8 cellular contexts compared by ENCODE assay signal in the genomic region with DNA sequence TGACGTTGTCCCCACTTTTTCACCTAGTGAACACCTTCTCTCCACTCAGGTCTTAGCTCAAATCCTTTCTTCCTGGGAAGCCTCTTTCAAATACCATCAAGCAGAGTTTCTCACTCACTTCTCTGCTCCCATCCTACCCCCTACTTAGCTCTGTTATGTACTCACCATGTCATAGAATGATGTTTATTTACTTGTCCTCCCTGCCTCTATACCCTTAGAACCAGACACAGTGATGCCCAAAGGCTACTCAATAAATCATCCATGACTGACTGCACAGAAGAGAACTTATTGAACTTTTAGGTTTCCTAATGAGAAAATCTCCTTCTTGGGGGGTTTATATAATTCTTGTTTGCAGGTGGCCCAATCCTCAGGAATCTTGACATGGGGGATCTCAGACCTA.
"Had no signal": no experiment of that assay in that cellular context is flagged by ENCODE, and none has a peak within 500 bp of the region (broad histone marks: within the 10 kb centered on the region; RNA-seq: fewer than 3 reads in every experiment).

No MANE protein-coding gene starts in this region.

- H3K4me3 ChIP-seq: GM23248, HAP-1 had no signal

- H3K4me1 Mint-ChIP-seq: IgD-negative memory B cell had no signal

- H3K27ac ChIP-seq: GM23248, HL-60 had no signal

- H3K9me3 ChIP-seq: HAP-1 had no signal

- H3K4me3 Mint-ChIP-seq: HFFc6, IgD-negative memory B cell had no signal

- H3K27me3 Mint-ChIP-seq: IgD-negative memory B cell had no signal

- H3K36me3 Mint-ChIP-seq: IgD-negative memory B cell had no signal

- H3K9me3 Mint-ChIP-seq: HFFc6, IgD-negative memory B cell had no signal

- DNase-seq: GM23248, GOT3, H7, HFFc6, KBM-7 had no signal

- H3K27ac Mint-ChIP-seq: HFFc6, IgD-negative memory B cell had no signal

- H3K36me3 ChIP-seq: HAP-1 had no signal

- H3K4me1 ChIP-seq: HAP-1 had no signal
